Comparison of ENCODE assay signal across 11 cellular contexts in genomic region chr14:54486685-54487084, GRCh38. TPM values are rescaled to one million over a fixed set of nuclear protein-coding genes. Genes with fewer than 3 reads are reported as not detected.
DNase-seq lines count a peak whose midpoint lies in the region; ATAC-seq and TF ChIP-seq lines count a peak whose summit lies in the region.
"Had no signal": no experiment of that assay in that cellular context is flagged by ENCODE, and none has a peak within 500 bp of the region (broad histone marks: within the 10 kb centered on the region; RNA-seq: fewer than 3 reads in every experiment).

No MANE protein-coding gene starts in this region.

- peaks cover 12% of the 10 kb centered on the region for H3K23me2 ChIP-seq in H9 (ENCODE audit: insufficient read length, low read depth, low read length, poor library complexity, severe bottlenecking)

- H2BK5ac ChIP-seq in H9 (ENCODE audit: insufficient read length, low read length) = no peak overlapping the region
- H2BK5ac ChIP-seq in mesendoderm (ENCODE audit: low read length) = no peak overlapping the region

- no peak overlapping the region for H4K91ac ChIP-seq in H9 (ENCODE audit: insufficient read length, low read depth, low read length)

- H4K5ac ChIP-seq in H9 (ENCODE audit: insufficient read length, low read depth, low read length) (no peak overlapping the region), mesendoderm (ENCODE audit: low read length) (no peak overlapping the region)

- H2BK15ac ChIP-seq in H9 (ENCODE audit: low read depth, low read length) = no peak overlapping the region
- no peak overlapping the region for H2BK15ac ChIP-seq in mesendoderm (replicated peaks; ENCODE audit: low read depth)

- H3K4me1 ChIP-seq in H9 (ENCODE audit: insufficient read depth, low read length) (no peaks in the 10 kb centered on the region; the same call in 1 of the 2 replicates), mesendoderm (ENCODE audit: control insufficient read depth, low read depth, low read length) (peaks cover 6% of the 10 kb centered on the region)

- no peak overlapping the region for H3K4ac ChIP-seq in H9 (ENCODE audit: low read depth, low read length)
- H3K4ac ChIP-seq in mesendoderm (ENCODE audit: low read depth, low read length) = no peak overlapping the region

- H3K36me3 ChIP-seq in mesendoderm (ENCODE audit: control insufficient read depth, insufficient read depth, low read length) = no peaks in the 10 kb centered on the region
- peaks cover 15% of the 10 kb centered on the region for H3K36me3 ChIP-seq in brain microvascular endothelial cell (replicated peaks)

- H3K4me3 ChIP-seq in mesendoderm (ENCODE audit: low read length) (no peak overlapping the region), brain microvascular endothelial cell (ENCODE audit: low read depth, low read length) (no peak overlapping the region)

- no peaks in the 10 kb centered on the region for H3K9me3 ChIP-seq in CD4-positive, alpha-beta T cell (ENCODE audit: control insufficient read depth, low read length)
- no peaks in the 10 kb centered on the region for H3K9me3 ChIP-seq in H9 (ENCODE audit: control insufficient read depth, low read depth, low read length)
- H3K9me3 ChIP-seq: transverse colon had no signal

- no peak overlapping the region for H2AFZ ChIP-seq in H9 (ENCODE audit: low read length)

- H4K8ac ChIP-seq in H9 (replicated peaks; ENCODE audit: insufficient read length, low read depth, low read length) = no peak overlapping the region
- H4K8ac ChIP-seq in mesendoderm (ENCODE audit: low read depth, low read length) = no peak overlapping the region

- ATAC-seq in CD4-positive, alpha-beta T cell (ENCODE audit: poor library complexity) = no peak
- ATAC-seq in activated CD8-positive, alpha-beta T cell treated with anti-CD3 and anti-CD28 coated beads for 36 hours = no peak

- H3K56ac ChIP-seq in H9 (ENCODE audit: insufficient read length, low read depth, low read length) = no peak overlapping the region
- H3K56ac ChIP-seq in mesendoderm (ENCODE audit: low read length) = no peak overlapping the region

- no peak overlapping the region for H3K27ac ChIP-seq in CD4-positive, alpha-beta T cell (ENCODE audit: low read depth, low read length)
- H3K27ac ChIP-seq in H9 (ENCODE audit: insufficient read length, low read depth, low read length) (no peak overlapping the region), mesendoderm (ENCODE audit: low read depth, low read length) (no peak overlapping the region), brain microvascular endothelial cell (no peak overlapping the region)

- in situ Hi-C loops in brain microvascular endothelial cell (cut with HindIII; ENCODE audit: low pct_ligation_motif_present, low sequenced_read_pairs) = no loop called here

- CTCF ChIA-PET in CD4-positive, alpha-beta T cell (lab: Charles Lee) = interaction anchor here (1.6 to 4.0 kb wide), 2 partner anchors 23 to 45 kb away, joined by 8 to 21 read pairs; partner anchors contain the start of genes CGRRF1 and CNIH1
- CTCF ChIA-PET in activated CD8-positive, alpha-beta T cell treated with anti-CD3 and anti-CD28 coated beads for 36 hours (lab: Charles Lee) = interaction anchor here (1.2 to 2.7 kb wide), 3 partner anchors 45 to 288 kb away, joined by 4 to 8 read pairs (median 6); partner anchors contain the start of genes CNIH1 and SAMD4A

- no peak overlapping the region for H3T11ph ChIP-seq in H9 (ENCODE audit: low read length)

- H2AK5ac ChIP-seq in H9 (ENCODE audit: insufficient read length, low read length) (no peak overlapping the region), mesendoderm (ENCODE audit: low read length) (no peak overlapping the region)

- no peak overlapping the region for H3K14ac ChIP-seq in H9 (ENCODE audit: insufficient read depth, low read length)

- no peak overlapping the region for H2BK12ac ChIP-seq in H9 (ENCODE audit: insufficient read length, low read depth, low read length)

- intact Hi-C loops in CD4-positive, alpha-beta T cell (cut with DNase I, micrococcal nuclease) = loop anchor here (2.0 to 10.0 kb wide), 4 partner anchors 44 to 1098 kb away; partner anchors contain the start of genes CNIH1 (in 1 of the 2), KTN1 (in 1 of the 2) and SAMD4A (in 1 of the 2)
- intact Hi-C loops in activated CD8-positive, alpha-beta T cell treated with anti-CD3 and anti-CD28 coated beads for 36 hours (cut with micrococcal nuclease) = loop anchor here (5.0 kb wide), 1 partner anchor 44 kb away; the partner anchor contains the start of gene CNIH1

- peak overlapping the region; percentile 86 for H3K27ac Mint-ChIP-seq in CD4-positive, alpha-beta T cell
- H3K27ac Mint-ChIP-seq in H9 = no peak overlapping the region
- peak overlapping the region; percentile 75 for H3K27ac Mint-ChIP-seq in activated CD8-positive, alpha-beta T cell treated with anti-CD3 and anti-CD28 coated beads for 36 hours

- no peaks in the 10 kb centered on the region for H3K9me3 Mint-ChIP-seq in CD4-positive, alpha-beta T cell
- no peaks in the 10 kb centered on the region; a peak in 1 of 5 replicates for H3K9me3 Mint-ChIP-seq in H9
- H3K9me3 Mint-ChIP-seq in activated CD8-positive, alpha-beta T cell treated with anti-CD3 and anti-CD28 coated beads for 36 hours = no peaks in the 10 kb centered on the region

- peaks cover 45% of the 10 kb centered on the region for H3K36me3 Mint-ChIP-seq in CD4-positive, alpha-beta T cell (ENCODE audit: low read depth)
- H3K36me3 Mint-ChIP-seq in H9 (ENCODE audit: insufficient read depth in 1 of 3, low read depth in 3 of 3) = peaks cover 7 to 21% (median 19%) of the 10 kb centered on the region in 3 experiments; a peak in 6 of 7 replicates
- H3K36me3 Mint-ChIP-seq in activated CD8-positive, alpha-beta T cell treated with anti-CD3 and anti-CD28 coated beads for 36 hours (ENCODE audit: low read depth) = peaks cover 26% of the 10 kb centered on the region

- POLR2A ChIA-PET in CD4-positive, alpha-beta T cell (lab: Charles Lee) = interaction anchor here (2.1 to 5.9 kb wide), 2 partner anchors 23 to 79 kb away, joined by 11 to 56 read pairs; partner anchors contain the start of genes CGRRF1 and SAMD4A
- POLR2A ChIA-PET in activated CD8-positive, alpha-beta T cell treated with anti-CD3 and anti-CD28 coated beads for 36 hours (lab: Charles Lee) = interaction anchor here (1.2 to 2.7 kb wide), 3 partner anchors 22 to 48 kb away, joined by 3 to 8 read pairs (median 4); partner anchors contain the start of gene CGRRF1

- peak overlapping the region; percentile 90 for H3K4me3 Mint-ChIP-seq in CD4-positive, alpha-beta T cell
- peak overlapping the region; percentile 31 to 54; a peak in 4 of 5 replicates for H3K4me3 Mint-ChIP-seq in H9
- H3K4me3 Mint-ChIP-seq in activated CD8-positive, alpha-beta T cell treated with anti-CD3 and anti-CD28 coated beads for 36 hours = peak overlapping the region; percentile 88

- no peaks in the 10 kb centered on the region for H3K27me3 Mint-ChIP-seq in CD4-positive, alpha-beta T cell
- H3K27me3 Mint-ChIP-seq in H9 (ENCODE audit: low read depth) = no peaks in the 10 kb centered on the region
- H3K27me3 Mint-ChIP-seq in activated CD8-positive, alpha-beta T cell treated with anti-CD3 and anti-CD28 coated beads for 36 hours = no peaks in the 10 kb centered on the region

- H3K4me2 ChIP-seq in H9 (ENCODE audit: insufficient read depth, insufficient read length, low read length) = no peak overlapping the region
- no peak overlapping the region for H3K4me2 ChIP-seq in mesendoderm (ENCODE audit: low read length)

- no peak overlapping the region for H3K23ac ChIP-seq in H9 (ENCODE audit: insufficient read length, low read depth, low read length)
- H3K23ac ChIP-seq in mesendoderm (ENCODE audit: low read length) = no peak overlapping the region

- H2BK20ac ChIP-seq in H9 (ENCODE audit: low read depth, low read length, poor library complexity, severe bottlenecking) = no peak overlapping the region

- no peak overlapping the region for H2BK120ac ChIP-seq in H9 (ENCODE audit: low read depth, low read length, poor library complexity, severe bottlenecking)
- peak overlapping the region; percentile 69 for H2BK120ac ChIP-seq in mesendoderm (ENCODE audit: low read depth, low read length)

- H3K79me2 ChIP-seq in H9 (ENCODE audit: insufficient read depth, low read length) (peaks cover 24% of the 10 kb centered on the region), mesendoderm (ENCODE audit: control insufficient read depth, insufficient read depth, low read length) (peaks cover 36% of the 10 kb centered on the region)

- H3K79me1 ChIP-seq in H9 (ENCODE audit: insufficient read depth, low read depth, low read length, poor library complexity, severe bottlenecking) (peaks cover 7% of the 10 kb centered on the region), mesendoderm (ENCODE audit: low read length) (no peaks in the 10 kb centered on the region)

- TF ChIP-seq CTCF in CD4-positive, alpha-beta T cell (IDR thresholded peaks at IDR 0.05) = no peak
- TF ChIP-seq CTCF in H9 (conservative IDR thresholded peaks at IDR 0.05) (no peak), brain microvascular endothelial cell (IDR thresholded peaks at IDR 0.05; ENCODE audit: low read depth, low read length, missing control alignments) (no peak)
- TF ChIP-seq CTCF in activated CD8-positive, alpha-beta T cell treated with anti-CD3 and anti-CD28 coated beads for 36 hours (IDR thresholded peaks at IDR 0.05) = no peak

- H3K9ac ChIP-seq in H9 (ENCODE audit: extremely low read depth, insufficient read length, low read length) (no peak overlapping the region), mesendoderm (ENCODE audit: low read length) (no peak overlapping the region)

- no peak overlapping the region for H3K18ac ChIP-seq in H9 (ENCODE audit: insufficient read length, low read depth, low read length)
- no peak overlapping the region for H3K18ac ChIP-seq in mesendoderm (ENCODE audit: low read length)

- WGBS in H9 (ENCODE audit: extremely low coverage, insufficient read length, low lambda C conversion rate) = no CpG with 5 or more reads among the region's 1 CpG
- no CpG with 5 or more reads among the region's 1 CpG for WGBS in mesendoderm (ENCODE audit: extremely low coverage, insufficient coverage, low lambda C conversion rate)

- no peaks in the 10 kb centered on the region for H4K20me1 ChIP-seq in H9 (ENCODE audit: control insufficient read depth, insufficient read depth, insufficient read length)

- peaks cover 78% of the 10 kb centered on the region for H3K4me1 Mint-ChIP-seq in CD4-positive, alpha-beta T cell (ENCODE audit: low read depth)
- peaks cover 36 to 48% of the 10 kb centered on the region in 2 experiments for H3K4me1 Mint-ChIP-seq in H9
- H3K4me1 Mint-ChIP-seq in activated CD8-positive, alpha-beta T cell treated with anti-CD3 and anti-CD28 coated beads for 36 hours (ENCODE audit: low read depth) = peaks cover 56% of the 10 kb centered on the region

- H3K27me3 ChIP-seq in CD4-positive, alpha-beta T cell (ENCODE audit: control insufficient read depth, insufficient read depth, low read length) = no peaks in the 10 kb centered on the region
- H3K27me3 ChIP-seq in H9 (ENCODE audit: insufficient read depth, low read length) = no peaks in the 10 kb centered on the region
- H3K27me3 ChIP-seq in mesendoderm (ENCODE audit: insufficient read depth, low read length, poor library complexity) = no peaks in the 10 kb centered on the region
- H3K27me3 ChIP-seq in brain microvascular endothelial cell (replicated peaks) = no peaks in the 10 kb centered on the region
- H3K27me3 ChIP-seq: transverse colon had no signal

- no peak for DNase-seq in CD4-positive, alpha-beta T cell
- no peak for DNase-seq in H9
- no peak for DNase-seq in activated CD8-positive, alpha-beta T cell treated with anti-CD3 and anti-CD28 coated beads for 36 hours
- DNase-seq in mesendoderm = peak; percentile 60
- DNase-seq in RPMI8226 = no peak
- DNase-seq in DMS153 (lab: John Stamatoyannopoulos, UW) = no peak
- no peak for DNase-seq in NCI-H1092 treated with DMSO at 0.1 percent for 48 hours (lab: John Stamatoyannopoulos, UW)
- no peak for DNase-seq in brain microvascular endothelial cell
- DNase-seq: activated gamma-delta T cell treated with Interleukin-2 at 50 U/mL for 16 hours, NCI-H774, transverse colon had no signal

RNA-seq across cellular contexts. Expression of gene GMFB, which starts 2.1 kb away (rescaled TPM):
- total RNA-seq in CD4-positive, alpha-beta T cell = 10 to 100 TPM; 39.5 to 43.5 TPM
- 71.0 and 79.2 TPM in 2 replicates for total RNA-seq in H9 (2021)
- 10 to 100 TPM; 29.2 to 32.1 TPM for total RNA-seq in activated CD8-positive, alpha-beta T cell treated with anti-CD3 and anti-CD28 coated beads for 36 hours
- polyA plus RNA-seq in mesendoderm (2013, experiment 1 of 2) = 66.3 TPM
- polyA plus RNA-seq in mesendoderm (2013, experiment 2 of 2) = 68.1 TPM

RNA-seq across cellular contexts. Expression of gene CGRRF1, which starts 23.0 kb away (rescaled TPM):
- total RNA-seq in CD4-positive, alpha-beta T cell = 10 to 100 TPM; 34.5 to 42.8 TPM
- 19.1 and 23.5 TPM in 2 replicates for total RNA-seq in H9 (2021)
- 10 to 100 TPM in 1 of 2 experiments, 1 to 10 TPM in 1; 9.6 to 10.0 TPM for total RNA-seq in activated CD8-positive, alpha-beta T cell treated with anti-CD3 and anti-CD28 coated beads for 36 hours
- polyA plus RNA-seq in mesendoderm (2013, experiment 1 of 2) = 16.5 TPM
- polyA plus RNA-seq in mesendoderm (2013, experiment 2 of 2) = 16.1 TPM

RNA-seq across cellular contexts. Expression of gene CNIH1, which starts 45.5 kb away (rescaled TPM):
- total RNA-seq in CD4-positive, alpha-beta T cell = 10 to 100 TPM; 55.9 TPM
- total RNA-seq in H9 (2021) = 99.3 and 108 TPM in 2 replicates
- total RNA-seq in activated CD8-positive, alpha-beta T cell treated with anti-CD3 and anti-CD28 coated beads for 36 hours = 10 to 100 TPM; 82.0 to 82.7 TPM
- polyA plus RNA-seq in mesendoderm (2013, experiment 1 of 2) = 115 TPM
- 116 TPM for polyA plus RNA-seq in mesendoderm (2013, experiment 2 of 2)

Comparison
In these comparisons a context has a peak if more than half of its experiments do, and no peak if none do; other contexts are left out.
1. H3K27ac Mint-ChIP-seq: peak in CD4-positive, alpha-beta T cell (single experiment) and activated CD8-positive, alpha-beta T cell treated with anti-CD3 and anti-CD28 coated beads for 36 hours (single experiment); none in H9 (0 of 3).
2. Peak in every context shown above with its lines, with median percentiles within 50 percentile points of each other: H3K4me3 Mint-ChIP-seq.